3 cellular contexts compared by ENCODE assay signal in genomic region chr3:42287423-42287822, GRCh38. TPM values are rescaled to one million over a fixed set of nuclear protein-coding genes. Genes with fewer than 3 reads are reported as not detected.
"Had no signal": no experiment of that assay in that cellular context is flagged by ENCODE, and none has a peak within 500 bp of the region (broad histone marks: within the 10 kb centered on the region; RNA-seq: fewer than 3 reads in every experiment).

No MANE protein-coding gene starts in this region.

RNA-seq across cellular contexts. Expression of gene CCK, which starts 21.4 kb away (rescaled TPM):
- total RNA-seq: H4, HFFc6 had no signal
- polyA plus RNA-seq: GM23248 had no signal
